ENCODE assay signal across 17 cellular contexts in genomic region chr2:152609699-152610098, GRCh38.
DNase-seq lines count a peak whose midpoint lies in the region; ATAC-seq and TF ChIP-seq lines count a peak whose summit lies in the region.
"Had no signal": no experiment of that assay in that cellular context is flagged by ENCODE, and none has a peak within 500 bp of the region (broad histone marks: within the 10 kb centered on the region; RNA-seq: fewer than 3 reads in every experiment).

No MANE protein-coding gene starts in this region.

- H3K36me3 ChIP-seq in gastrocnemius medialis (no peaks in the 10 kb centered on the region), transverse colon (no peaks in the 10 kb centered on the region)
- H3K36me3 ChIP-seq: BE2C had no signal

- TF ChIP-seq CTCF in WTC11 (IDR thresholded peaks at IDR 0.05) (no peak), dorsolateral prefrontal cortex (IDR thresholded peaks at IDR 0.05 in 54 of 56, conservative IDR thresholded peaks at IDR 0.05 in 2 of 56; ENCODE audit: low read depth in 1 of 56, partially characterized antibody in 56 of 56) (no peak), gastrocnemius medialis (IDR thresholded peaks at IDR 0.05 in 4 of 5, conservative IDR thresholded peaks at IDR 0.05 in 1 of 5) (no peak), transverse colon (IDR thresholded peaks at IDR 0.05) (no peak), GM13976 (IDR thresholded peaks at IDR 0.05; ENCODE audit: borderline replicate concordance, control extremely low read depth, extremely low read depth, insufficient read depth, missing control alignments) (no peak)

- no peaks in the 10 kb centered on the region for H3K9me3 Mint-ChIP-seq in WTC11
- H3K9me3 Mint-ChIP-seq: CD4-positive, alpha-beta T cell; CD8-positive, alpha-beta T cell had no signal

- no peak for TF ChIP-seq EP300 in transverse colon (IDR thresholded peaks at IDR 0.05; ENCODE audit: low read depth)

- POLR2A ChIA-PET in WTC11 (lab: Charles Lee): no interaction called here

- DNase-seq in WTC11 (ENCODE audit: low spot score): no peak
- no peak for DNase-seq in dorsolateral prefrontal cortex
- no peak for DNase-seq in gastrocnemius medialis
- DNase-seq in transverse colon: no peak
- DNase-seq in GM13976 (ENCODE audit: low spot score): no peak
- no peak for DNase-seq in NAMALWA (ENCODE audit: low spot score)
- DNase-seq: 8988T; ACHN; BE2C; Caco-2; Calu3; CD4-positive, alpha-beta T cell; CD8-positive, alpha-beta T cell; DMS79 treated with DMSO at 0.1 percent for 48 hours; GF-D8 had no signal

- no peaks in the 10 kb centered on the region for H3K27me3 Mint-ChIP-seq in WTC11 (ENCODE audit: low read depth)
- H3K27me3 Mint-ChIP-seq: CD4-positive, alpha-beta T cell had no signal

- ATAC-seq in WTC11: no peak
- peak in 1 of 2 donors; percentile 55 for ATAC-seq in gastrocnemius medialis
- ATAC-seq: CD8-positive, alpha-beta T cell had no signal

- H3K27me3 ChIP-seq in dorsolateral prefrontal cortex (no peaks in the 10 kb centered on the region), gastrocnemius medialis (no peaks in the 10 kb centered on the region), transverse colon (no peaks in the 10 kb centered on the region)
- H3K27me3 ChIP-seq: BE2C, BLaER1 had no signal

- no peaks in the 10 kb centered on the region for H3K4me1 Mint-ChIP-seq in WTC11

- 69 to 78% methylated on average over 1 of the region's 1 CpG for WGBS in transverse colon (ENCODE audit: low coverage in 1 of 2), 2 donors

- peaks cover 17% of the 10 kb centered on the region; the same call in 1 of the 2 replicates for H3K36me3 Mint-ChIP-seq in WTC11
- H3K36me3 Mint-ChIP-seq: CD8-positive, alpha-beta T cell had no signal

- H3K4me1 ChIP-seq in gastrocnemius medialis (peaks cover 51 to 65% of the 10 kb centered on the region in 2 donors), transverse colon (peaks cover 0 to 13% (median 10%) of the 10 kb centered on the region in 4 donors)
- H3K4me1 ChIP-seq: BE2C had no signal

- no peak overlapping the region for H3K4me3 ChIP-seq in dorsolateral prefrontal cortex
- H3K4me3 ChIP-seq in gastrocnemius medialis: no peak overlapping the region
- no peak overlapping the region for H3K4me3 ChIP-seq in transverse colon
- H3K4me3 ChIP-seq: BLaER1 had no signal

- intact Hi-C loops in dorsolateral prefrontal cortex (cut with DNase I): no loop called here
- intact Hi-C loops in gastrocnemius medialis (cut with DNase I; ENCODE audit: low total_unique reads): no loop called here
- intact Hi-C loops in transverse colon (cut with DNase I; ENCODE audit: low total_unique reads): loop anchor here (10.0 kb wide), 1 partner anchor 55 kb away; no protein-coding TSS in a partner anchor

- no peak for TF ChIP-seq POLR2A in gastrocnemius medialis (IDR thresholded peaks at IDR 0.05)
- TF ChIP-seq POLR2A in transverse colon (IDR thresholded peaks at IDR 0.05): no peak

- H3K9me3 ChIP-seq in gastrocnemius medialis (no peaks in the 10 kb centered on the region), transverse colon (no peaks in the 10 kb centered on the region)
- H3K9me3 ChIP-seq: BE2C, BLaER1, Caco-2 had no signal

- H3K4me3 Mint-ChIP-seq in WTC11: no peak overlapping the region
- H3K4me3 Mint-ChIP-seq: CD4-positive, alpha-beta T cell; CD8-positive, alpha-beta T cell had no signal

- H3K27ac ChIP-seq in dorsolateral prefrontal cortex: peak overlapping the region in 50 of 59 donors; percentile 1 to 88 (median 65)
- H3K27ac ChIP-seq in gastrocnemius medialis: peak overlapping the region; percentile 67 to 75 (median 72)
- no peak overlapping the region for H3K27ac ChIP-seq in transverse colon
- H3K27ac ChIP-seq: BLaER1, C4-2B had no signal

- peak overlapping the region; percentile 15; the same call in 1 of the 2 replicates for H3K27ac Mint-ChIP-seq in WTC11
- H3K27ac Mint-ChIP-seq: CD4-positive, alpha-beta T cell; CD8-positive, alpha-beta T cell had no signal

- CTCF ChIA-PET in WTC11 (lab: Charles Lee): no interaction called here

- in situ Hi-C loops in gastrocnemius medialis (cut with MboI; ENCODE audit: low sequenced_read_pairs in 4 of 4): no loop called here
- in situ Hi-C loops in transverse colon (cut with MboI; ENCODE audit: low pct_ligation_motif_present in 1 of 4, low pct_unique_long_range_greater_than_20kb in 1 of 4, low sequenced_read_pairs in 3 of 4): loop anchor here in 1 of 4 donors (25.0 kb wide), 1 partner anchor 272 kb away; the partner anchor contains the start of gene FMNL2
- in situ Hi-C loops in GM13976 (cut with MboI; ENCODE audit: low sequenced_read_pairs, unreplicated experiment): no loop called here

TF ChIP-seq in WTC11, 78 proteins besides CTCF, POLR2A, EP300 and RAD21:
- no peak for TF ChIP-seq ZBTB21 (CRISPR knock-in tag; IDR thresholded peaks at IDR 0.05; ENCODE audit: borderline replicate concordance)
- no peak for TF ChIP-seq NFATC4 (CRISPR knock-in tag; IDR thresholded peaks at IDR 0.05)
- TF ChIP-seq E2F5 (CRISPR knock-in tag; IDR thresholded peaks at IDR 0.05): no peak
- no peak for TF ChIP-seq ATF3 (CRISPR knock-in tag; conservative IDR thresholded peaks at IDR 0.05)
- no peak for TF ChIP-seq RELA (CRISPR knock-in tag; IDR thresholded peaks at IDR 0.05; ENCODE audit: borderline replicate concordance)
- TF ChIP-seq ZNF232 (CRISPR knock-in tag; IDR thresholded peaks at IDR 0.05): no peak
- no peak for TF ChIP-seq ZNF671 (CRISPR knock-in tag; IDR thresholded peaks at IDR 0.05)
- TF ChIP-seq, protein P1, sequence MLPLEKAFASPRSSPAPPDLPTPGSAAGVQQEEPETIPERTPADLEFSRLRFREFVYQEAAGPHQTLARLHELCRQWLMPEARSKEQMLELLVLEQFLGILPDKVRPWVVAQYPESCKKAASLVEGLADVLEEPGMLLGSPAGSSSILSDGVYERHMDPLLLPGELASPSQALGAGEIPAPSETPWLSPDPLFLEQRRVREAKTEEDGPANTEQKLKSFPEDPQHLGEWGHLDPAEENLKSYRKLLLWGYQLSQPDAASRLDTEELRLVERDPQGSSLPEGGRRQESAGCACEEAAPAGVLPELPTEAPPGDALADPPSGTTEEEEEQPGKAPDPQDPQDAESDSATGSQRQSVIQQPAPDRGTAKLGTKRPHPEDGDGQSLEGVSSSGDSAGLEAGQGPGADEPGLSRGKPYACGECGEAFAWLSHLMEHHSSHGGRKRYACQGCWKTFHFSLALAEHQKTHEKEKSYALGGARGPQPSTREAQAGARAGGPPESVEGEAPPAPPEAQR (CRISPR knock-in tag; IDR thresholded peaks at IDR 0.05): no peak
- TF ChIP-seq NFYB (CRISPR knock-in tag; conservative IDR thresholded peaks at IDR 0.05; ENCODE audit: low read depth): no peak
- no peak for TF ChIP-seq ZNF423 (CRISPR knock-in tag; IDR thresholded peaks at IDR 0.05)
- TF ChIP-seq IRF2 (CRISPR knock-in tag; IDR thresholded peaks at IDR 0.05; ENCODE audit: borderline replicate concordance, low read depth): no peak
TF ChIP-seq in WTC11: peak in this region for 0.

Comparison
In these comparisons a context has a peak if more than half of its experiments do, and no peak if none do; other contexts are left out.
1. H3K27ac ChIP-seq: peak in dorsolateral prefrontal cortex (50 of 59) and gastrocnemius medialis (4 of 4); none in transverse colon (0 of 4).